Comparison of ENCODE assay signal across 8 cellular contexts in genomic region chr2:22355816-22356433, GRCh38.
A peak's percentile ranks its signal among the peaks of the same experiment; 100 is the strongest.
DNase-seq lines count a peak whose midpoint lies in the region; ATAC-seq and TF ChIP-seq lines count a peak whose summit lies in the region.

No MANE protein-coding gene starts in this region.

- peaks cover 0 to 6% (median under 1%) of the 10 kb centered on the region in 4 donors for H3K4me1 ChIP-seq in upper lobe of left lung

- H3K9me3 ChIP-seq in upper lobe of left lung = no peaks in the 10 kb centered on the region

- H3K9me3 Mint-ChIP-seq in nephron (no peaks in the 10 kb centered on the region), immature natural killer cell (peaks cover 1 to 44% (median 11%) of the 10 kb centered on the region in 6 donors)

- TF ChIP-seq EP300 in upper lobe of left lung (IDR thresholded peaks at IDR 0.05) = no peak

- H3K4me3 Mint-ChIP-seq in nephron (no peak overlapping the region), immature natural killer cell (no peak overlapping the region)

- no peak overlapping the region for H3K27ac Mint-ChIP-seq in nephron
- H3K27ac Mint-ChIP-seq in immature natural killer cell = no peak overlapping the region

- WGBS in upper lobe of left lung, 2 donors = 42 to 59% methylated on average over 4 of the region's 4 CpGs

- peak; percentile 7 for DNase-seq in DMS53 treated with DMSO at 0.1 percent for 48 hours (lab: John Stamatoyannopoulos, UW; ENCODE audit: unreplicated experiment)
- peak; percentile 51 for DNase-seq in HT-29 (ENCODE audit: low spot score)
- peak; percentile 61 for DNase-seq in activated CD4-positive, alpha-beta T cell treated with anti-CD3 and anti-CD28 coated beads for 48 hours
- peak; percentile 10 to 56 for DNase-seq in erythroblast (lab: John Stamatoyannopoulos, UW)
- DNase-seq in upper lobe of left lung = peak in 1 of 2 donors; percentile 46
- DNase-seq in immature natural killer cell = no peak

- no peaks in the 10 kb centered on the region for H3K36me3 ChIP-seq in upper lobe of left lung

- ATAC-seq in GM19351 (IDR thresholded peaks at IDR 0.05; ENCODE audit: unreplicated experiment) = peak; percentile 84
- peak in 1 of 2 donors; percentile 80 for ATAC-seq in upper lobe of left lung (ENCODE audit: low FRiP score in 2 of 2)

- no peak overlapping the region for H3K27ac ChIP-seq in upper lobe of left lung

- TF ChIP-seq CTCF in nephron (IDR thresholded peaks at IDR 0.05; ENCODE audit: unreplicated experiment in 3 of 3) (peak; percentile 85 to 91 (median 89)), upper lobe of left lung (IDR thresholded peaks at IDR 0.05) (peak; percentile 46 to 80 (median 66))

- H3K27me3 ChIP-seq in upper lobe of left lung = no peaks in the 10 kb centered on the region

- no peaks in the 10 kb centered on the region for H3K36me3 Mint-ChIP-seq in nephron (ENCODE audit: low read depth)
- H3K36me3 Mint-ChIP-seq in immature natural killer cell = peaks cover 0 to 4% (median 0%) of the 10 kb centered on the region in 3 donors

- TF ChIP-seq POLR2A in erythroblast (IDR thresholded peaks at IDR 0.05; ENCODE audit: low read length) = no peak
- TF ChIP-seq POLR2A in upper lobe of left lung (IDR thresholded peaks at IDR 0.05) = no peak

- no peak overlapping the region for H3K4me3 ChIP-seq in upper lobe of left lung

- H3K4me1 Mint-ChIP-seq in nephron = peaks cover 5% of the 10 kb centered on the region
- H3K4me1 Mint-ChIP-seq in immature natural killer cell = no peaks in the 10 kb centered on the region

- H3K27me3 Mint-ChIP-seq in nephron (ENCODE audit: low read depth) (peaks cover 6% of the 10 kb centered on the region), immature natural killer cell (ENCODE audit: low read depth in 3 of 3) (peaks cover 0 to 3% (median 0%) of the 10 kb centered on the region in 3 donors)

Comparison
In these comparisons a context has a peak if more than half of its experiments do, and no peak if none do; other contexts are left out.
1. DNase-seq: peak in DMS53 treated with DMSO at 0.1 percent for 48 hours (single experiment), HT-29 (single experiment), activated CD4-positive, alpha-beta T cell treated with anti-CD3 and anti-CD28 coated beads for 48 hours (single experiment) and erythroblast (2 of 2); none in immature natural killer cell (0 of 3).